ENCODE assay signal across 11 cellular contexts in the genomic region with DNA sequence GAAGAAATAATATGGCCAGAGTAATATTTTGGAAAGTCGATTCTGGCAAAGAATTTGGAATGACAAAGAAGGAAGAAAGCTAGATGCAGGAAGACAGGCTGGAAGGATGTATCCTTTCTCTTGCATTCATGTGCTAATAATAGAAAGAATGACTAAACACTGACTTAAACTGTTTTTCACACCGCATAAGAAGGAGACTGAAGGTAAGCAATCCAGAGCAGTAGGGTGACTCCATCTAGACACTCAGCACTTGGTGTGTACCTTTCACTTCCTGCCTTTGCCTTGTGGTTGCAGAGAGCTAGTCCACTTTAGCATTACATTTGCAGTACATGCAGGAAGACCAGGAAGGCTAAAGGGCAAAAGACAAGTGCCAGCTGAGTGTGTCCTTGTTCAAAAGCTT.
DNase-seq lines count a peak whose midpoint lies in the region; ATAC-seq and TF ChIP-seq lines count a peak whose summit lies in the region.
"Had no signal": no experiment of that assay in that cellular context is flagged by ENCODE, and none has a peak within 500 bp of the region (broad histone marks: within the 10 kb centered on the region; RNA-seq: fewer than 3 reads in every experiment).

No MANE protein-coding gene starts in this region.

- no peaks in the 10 kb centered on the region for H3K9me3 ChIP-seq in SK-N-SH

- H3K4me3 ChIP-seq in SK-N-SH (ENCODE audit: low read depth in 2 of 2, low read length in 1 of 2), result no peak overlapping the region
- H3K4me3 ChIP-seq: dorsolateral prefrontal cortex had no signal

- H3K4me1 ChIP-seq in SK-N-SH (ENCODE audit: control insufficient read depth in 1 of 2, insufficient read depth in 2 of 2, low read depth in 1 of 2, low read length in 1 of 2), result peaks cover 20 to 43% of the 10 kb centered on the region in 2 experiments

- peaks cover 13% of the 10 kb centered on the region for H3F3A ChIP-seq in SK-N-SH (replicated peaks; ENCODE audit: insufficient read depth)

- in situ Hi-C loops in GM13977 (cut with MboI; ENCODE audit: low pct_unique_long_range_greater_than_20kb, low sequenced_read_pairs, unreplicated experiment), result no loop called here

- 73% methylated on average over 2 of the region's 2 CpGs for WGBS in SK-N-SH (ENCODE audit: low lambda C conversion rate)

- TF ChIP-seq CTCF in GM13977 (IDR thresholded peaks at IDR 0.05; ENCODE audit: extremely low read depth, insufficient read depth, missing control alignments) (no peak), SK-N-SH (IDR thresholded peaks at IDR 0.05) (no peak), GM10266 (IDR thresholded peaks at IDR 0.05; ENCODE audit: control insufficient read depth, insufficient read depth, low read depth, missing control alignments) (no peak)

- H4K20me1 ChIP-seq in SK-N-SH (ENCODE audit: insufficient read depth), result no peaks in the 10 kb centered on the region

- no peak overlapping the region for H3K9ac ChIP-seq in SK-N-SH

- TF ChIP-seq RAD21 in SK-N-SH (IDR thresholded peaks at IDR 0.05; ENCODE audit: low read length), result no peak

- H2AFZ ChIP-seq in SK-N-SH (ENCODE audit: low read depth), result no peak overlapping the region

- no peaks in the 10 kb centered on the region for H3K9me2 ChIP-seq in SK-N-SH

- no peak for ATAC-seq in GM19455 (IDR thresholded peaks at IDR 0.05; ENCODE audit: unreplicated experiment)

- peak overlapping the region; percentile 41; the same call in 1 of the 2 replicates for H3K4me2 ChIP-seq in SK-N-SH

- peak; percentile 11 for DNase-seq in GM13977 (ENCODE audit: low spot score)
- peak; percentile 68 for DNase-seq in HCEC 1CT
- no peak for DNase-seq in SK-N-SH
- peak; percentile 93 for DNase-seq in kidney tubule cell (ENCODE audit: low spot score)
- no peak for DNase-seq in epidermal melanocyte (ENCODE audit: insufficient read length, low spot score)
- DNase-seq in GM10266 (ENCODE audit: extremely low spot score), result no peak
- DNase-seq in NCI-H524 (lab: John Stamatoyannopoulos, UW), result no peak
- DNase-seq: activated CD8-positive, alpha-beta memory T cell treated with anti-CD3 and anti-CD28 coated beads for 24 hours; dorsolateral prefrontal cortex; NCI-H69 had no signal

- no peaks in the 10 kb centered on the region for H3K36me3 ChIP-seq in SK-N-SH (replicated peaks in 1 of 2; ENCODE audit: control insufficient read depth in 1 of 2, insufficient read depth in 2 of 2, low read length in 1 of 2)

- CTCF ChIA-PET in SK-N-SH (lab: Yijun Ruan, JAX), result interaction anchor here (1.0 kb wide), 2 partner anchors 21 to 26 kb away, joined by 3 read pairs; no protein-coding TSS in a partner anchor

- peak overlapping the region; percentile 44 to 50 for H3K27ac ChIP-seq in SK-N-SH (ENCODE audit: low read depth in 2 of 2, low read length in 1 of 2)
- H3K27ac ChIP-seq: dorsolateral prefrontal cortex had no signal

- peaks cover 69% of the 10 kb centered on the region for H3K79me2 ChIP-seq in SK-N-SH (ENCODE audit: insufficient read depth)

- POLR2A ChIA-PET in SK-N-SH (lab: Yijun Ruan, JAX), result no interaction called here

- no peak for TF ChIP-seq EP300 in SK-N-SH (IDR thresholded peaks at IDR 0.05; ENCODE audit: borderline replicate concordance in 1 of 2, low read depth in 1 of 2, low read length in 1 of 2)

- H3K27me3 ChIP-seq in SK-N-SH (ENCODE audit: insufficient read depth), result no peaks in the 10 kb centered on the region

TF ChIP-seq in SK-N-SH, 30 proteins besides CTCF, POLR2A, EP300 and RAD21:
- TF ChIP-seq TEAD4 (IDR thresholded peaks at IDR 0.05; ENCODE audit: borderline replicate concordance, insufficient read depth) (no peak), JUND (IDR thresholded peaks at IDR 0.05) (no peak), GATA2 (CRISPR knock-in tag; IDR thresholded peaks at IDR 0.05) (no peak), EZH2phosphoT487 (IDR thresholded peaks at IDR 0.05; ENCODE audit: borderline replicate concordance, low read depth) (no peak), MEF2A (IDR thresholded peaks at IDR 0.05; ENCODE audit: borderline replicate concordance, low read depth) (no peak), RFX5 (IDR thresholded peaks at IDR 0.05; ENCODE audit: low read length) (no peak), RXRA (IDR thresholded peaks at IDR 0.05; ENCODE audit: borderline replicate concordance, low read depth) (no peak), POLR2AphosphoS5 (IDR thresholded peaks at IDR 0.05; ENCODE audit: low read depth, low read length) (no peak), FOXM1 (IDR thresholded peaks at IDR 0.05; ENCODE audit: low read depth) (no peak), CHD2 (IDR thresholded peaks at IDR 0.05; ENCODE audit: low read length, partially characterized antibody) (no peak)
- TF ChIP-seq, protein P1, sequence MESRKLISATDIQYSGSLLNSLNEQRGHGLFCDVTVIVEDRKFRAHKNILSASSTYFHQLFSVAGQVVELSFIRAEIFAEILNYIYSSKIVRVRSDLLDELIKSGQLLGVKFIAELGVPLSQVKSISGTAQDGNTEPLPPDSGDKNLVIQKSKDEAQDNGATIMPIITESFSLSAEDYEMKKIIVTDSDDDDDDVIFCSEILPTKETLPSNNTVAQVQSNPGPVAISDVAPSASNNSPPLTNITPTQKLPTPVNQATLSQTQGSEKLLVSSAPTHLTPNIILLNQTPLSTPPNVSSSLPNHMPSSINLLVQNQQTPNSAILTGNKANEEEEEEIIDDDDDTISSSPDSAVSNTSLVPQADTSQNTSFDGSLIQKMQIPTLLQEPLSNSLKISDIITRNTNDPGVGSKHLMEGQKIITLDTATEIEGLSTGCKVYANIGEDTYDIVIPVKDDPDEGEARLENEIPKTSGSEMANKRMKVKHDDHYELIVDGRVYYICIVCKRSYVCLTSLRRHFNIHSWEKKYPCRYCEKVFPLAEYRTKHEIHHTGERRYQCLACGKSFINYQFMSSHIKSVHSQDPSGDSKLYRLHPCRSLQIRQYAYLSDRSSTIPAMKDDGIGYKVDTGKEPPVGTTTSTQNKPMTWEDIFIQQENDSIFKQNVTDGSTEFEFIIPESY (IDR thresholded peaks at IDR 0.05; ENCODE audit: borderline replicate concordance, low read depth), result no peak

Comparison
In these comparisons a context has a peak if more than half of its experiments do, and no peak if none do; other contexts are left out.
1. DNase-seq: peak in GM13977 (single experiment), HCEC 1CT (single experiment) and kidney tubule cell (single experiment); none in SK-N-SH (single experiment), epidermal melanocyte (single experiment), GM10266 (single experiment) and NCI-H524 (0 of 2).